Comparison of ENCODE assay signal across 16 cellular contexts in the genomic region with DNA sequence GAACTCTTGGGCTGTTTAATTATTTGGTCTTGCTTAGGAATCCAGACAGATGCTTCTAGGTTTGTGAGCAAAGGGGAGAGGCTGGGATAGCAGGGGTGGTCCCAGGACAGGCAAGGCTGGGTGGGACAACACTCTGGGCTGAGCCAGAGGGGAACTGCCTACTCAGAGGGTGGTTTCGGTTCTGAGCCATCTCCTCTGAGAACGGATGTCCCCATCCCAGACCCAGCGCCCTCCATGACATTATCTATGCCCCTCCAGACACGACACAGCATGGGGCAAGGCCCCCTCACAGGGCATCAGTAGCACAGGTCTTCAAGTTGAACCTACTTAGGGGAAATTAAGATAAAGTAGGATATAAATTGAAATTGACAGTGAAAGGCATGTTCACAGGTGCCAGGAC. TPM values are rescaled to one million over a fixed set of nuclear protein-coding genes. Genes with fewer than 3 reads are reported as not detected.
A peak's percentile ranks its signal among the peaks of the same experiment; 100 is the strongest.
DNase-seq lines count a peak whose midpoint lies in the region; ATAC-seq, FAIRE-seq and TF ChIP-seq lines count a peak whose summit lies in the region.
"Had no signal": no experiment of that assay in that cellular context is flagged by ENCODE, and none has a peak within 500 bp of the region (broad histone marks: within the 10 kb centered on the region; RNA-seq: fewer than 3 reads in every experiment).

No MANE protein-coding gene starts in this region.

- no peak overlapping the region for H3K27ac Mint-ChIP-seq in activated T-cell treated with anti-CD3 and anti-CD28 coated beads, Interleukin-2, amount 50 U/mL, for 24 hours
- H3K27ac Mint-ChIP-seq: CD4-positive, CD25-positive, alpha-beta regulatory T cell had no signal

- H3K4me2 ChIP-seq in osteoblast (ENCODE audit: insufficient read depth, low read length) = no peak overlapping the region
- H3K4me2 ChIP-seq: BLaER1 had no signal

- no peak for FAIRE-seq in GM12892 (lab: Jason Lieb, UNC)
- FAIRE-seq: GM18507 had no signal

- H3K9me3 Mint-ChIP-seq in activated T-cell treated with anti-CD3 and anti-CD28 coated beads, Interleukin-2, amount 50 U/mL, for 24 hours = no peaks in the 10 kb centered on the region
- H3K9me3 Mint-ChIP-seq: CD4-positive, CD25-positive, alpha-beta regulatory T cell had no signal

- TF ChIP-seq CTCF in coronary artery (IDR thresholded peaks at IDR 0.05) (no peak), osteoblast (IDR thresholded peaks at IDR 0.05; ENCODE audit: extremely low read depth, low read depth, low read length) (no peak)

- no peaks in the 10 kb centered on the region for H3K36me3 ChIP-seq in osteoblast (ENCODE audit: insufficient read depth, low read length)
- H3K36me3 ChIP-seq: BLaER1 had no signal

- ATAC-seq in HG03159 (IDR thresholded peaks at IDR 0.05; ENCODE audit: unreplicated experiment) = no peak

- H3K27ac ChIP-seq in coronary artery = no peak overlapping the region
- H3K27ac ChIP-seq in osteoblast (ENCODE audit: low read depth, low read length) = no peak overlapping the region
- H3K27ac ChIP-seq: BLaER1 had no signal

- TF ChIP-seq POLR2A in GM12892 (IDR thresholded peaks at IDR 0.05; ENCODE audit: low read depth, low read length) = no peak

- H3K79me2 ChIP-seq in osteoblast (ENCODE audit: insufficient read depth, low read length) = no peaks in the 10 kb centered on the region

- H3K9me3 ChIP-seq in osteoblast (ENCODE audit: low read depth, low read length) = no peaks in the 10 kb centered on the region
- H3K9me3 ChIP-seq: BLaER1 had no signal

- H3K27me3 ChIP-seq in osteoblast (ENCODE audit: insufficient read depth, low read length) = peaks cover 43% of the 10 kb centered on the region
- H3K27me3 ChIP-seq: BLaER1 had no signal

- H2AFZ ChIP-seq in osteoblast (ENCODE audit: low read length) = no peak overlapping the region

- no peaks in the 10 kb centered on the region for H3K36me3 Mint-ChIP-seq in activated T-cell treated with anti-CD3 and anti-CD28 coated beads, Interleukin-2, amount 50 U/mL, for 24 hours (ENCODE audit: low read depth)
- H3K36me3 Mint-ChIP-seq: CD4-positive, CD25-positive, alpha-beta regulatory T cell had no signal

- peak; percentile 6 for DNase-seq in activated T-cell treated with anti-CD3 and anti-CD28 coated beads, Interleukin-2, amount 50 U/mL, for 24 hours
- DNase-seq in activated T-cell treated with anti-CD3 and anti-CD28 coated beads for 4 hours (no peak), GM12892 (ENCODE audit: insufficient read length) (peak; percentile 13), coronary artery (ENCODE audit: low spot score) (peak; percentile 49), osteoblast (ENCODE audit: insufficient read length, low spot score, missing footprints) (peak; percentile 65), DMS114 treated with DMSO at 0.1 percent for 48 hours (lab: John Stamatoyannopoulos, UW; ENCODE audit: unreplicated experiment) (no peak), HuH-7.5 (ENCODE audit: low spot score) (no peak)
- DNase-seq: 8988T; AML-193; CD4-positive, CD25-positive, alpha-beta regulatory T cell had no signal

- H3K4me1 Mint-ChIP-seq in activated T-cell treated with anti-CD3 and anti-CD28 coated beads, Interleukin-2, amount 50 U/mL, for 24 hours (ENCODE audit: low read depth) = no peaks in the 10 kb centered on the region
- H3K4me1 Mint-ChIP-seq: CD4-positive, CD25-positive, alpha-beta regulatory T cell had no signal

- peaks cover 3% of the 10 kb centered on the region for H4K20me1 ChIP-seq in osteoblast (ENCODE audit: insufficient read depth, low read length)
- H4K20me1 ChIP-seq: BLaER1 had no signal

- H3K4me1 ChIP-seq in osteoblast (ENCODE audit: insufficient read depth, low read length) = no peaks in the 10 kb centered on the region
- H3K4me1 ChIP-seq: BLaER1 had no signal

- H3K27me3 Mint-ChIP-seq in activated T-cell treated with anti-CD3 and anti-CD28 coated beads, Interleukin-2, amount 50 U/mL, for 24 hours = peaks cover 18% of the 10 kb centered on the region

- H3K4me3 ChIP-seq in coronary artery = no peak overlapping the region
- H3K4me3 ChIP-seq in osteoblast (ENCODE audit: insufficient read depth, low read length) = no peak overlapping the region
- H3K4me3 ChIP-seq: BLaER1 had no signal

- no peak overlapping the region for H3K4me3 Mint-ChIP-seq in activated T-cell treated with anti-CD3 and anti-CD28 coated beads, Interleukin-2, amount 50 U/mL, for 24 hours
- H3K4me3 Mint-ChIP-seq: CD4-positive, CD25-positive, alpha-beta regulatory T cell had no signal

RNA-seq across cellular contexts. Expression of gene ASB10, which starts 7.1 kb away (rescaled TPM):
- not detected for polyA plus RNA-seq in GM12892 (2012; ENCODE audit: missing spikeins)
- total RNA-seq in osteoblast = not detected in 2 replicates
- total RNA-seq: CD4-positive, CD25-positive, alpha-beta regulatory T cell; Daoy; H4; HT1080 had no signal
- polyA plus RNA-seq: CD4-positive, CD25-positive, alpha-beta regulatory T cell had no signal

RNA-seq across cellular contexts. Expression of gene GBX1, which starts 12.5 kb away (rescaled TPM):
- not detected for polyA plus RNA-seq in GM12892 (2012; ENCODE audit: missing spikeins)
- total RNA-seq in osteoblast = not detected in 2 replicates
- total RNA-seq: CD4-positive, CD25-positive, alpha-beta regulatory T cell; Daoy; H4; HT1080 had no signal
- polyA plus RNA-seq: CD4-positive, CD25-positive, alpha-beta regulatory T cell had no signal

RNA-seq across cellular contexts. Expression of gene H2BK1, which starts 30.3 kb away (rescaled TPM):
- polyA plus RNA-seq in GM12892 (2012; ENCODE audit: missing spikeins) = not detected
- not detected in 2 replicates for total RNA-seq in osteoblast
- total RNA-seq: Daoy, HT1080 had no signal
- polyA plus RNA-seq: CD4-positive, CD25-positive, alpha-beta regulatory T cell had no signal

RNA-seq across cellular contexts. Expression of gene ABCF2, which starts 47.1 kb away (rescaled TPM):
- polyA plus RNA-seq in GM12892 (2012; ENCODE audit: missing spikeins) = 27.1 TPM
- 55.1 and 65.9 TPM in 2 replicates for total RNA-seq in osteoblast

RNA-seq across cellular contexts. Expression of gene CHPF2, which starts 52.3 kb away (rescaled TPM):
- 7.5 TPM for polyA plus RNA-seq in GM12892 (2012; ENCODE audit: missing spikeins)
- total RNA-seq in osteoblast = 77.5 and 83.2 TPM in 2 replicates

Comparison
In these comparisons a context has a peak if more than half of its experiments do, and no peak if none do; other contexts are left out.
1. DNase-seq: peak in activated T-cell treated with anti-CD3 and anti-CD28 coated beads, Interleukin-2, amount 50 U/mL, for 24 hours (single experiment), GM12892 (single experiment), coronary artery (single experiment) and osteoblast (single experiment); none in activated T-cell treated with anti-CD3 and anti-CD28 coated beads for 4 hours (single experiment), DMS114 treated with DMSO at 0.1 percent for 48 hours (single experiment) and HuH-7.5 (single experiment).